ENCODE assay signal across 8 cellular contexts in the genomic region with DNA sequence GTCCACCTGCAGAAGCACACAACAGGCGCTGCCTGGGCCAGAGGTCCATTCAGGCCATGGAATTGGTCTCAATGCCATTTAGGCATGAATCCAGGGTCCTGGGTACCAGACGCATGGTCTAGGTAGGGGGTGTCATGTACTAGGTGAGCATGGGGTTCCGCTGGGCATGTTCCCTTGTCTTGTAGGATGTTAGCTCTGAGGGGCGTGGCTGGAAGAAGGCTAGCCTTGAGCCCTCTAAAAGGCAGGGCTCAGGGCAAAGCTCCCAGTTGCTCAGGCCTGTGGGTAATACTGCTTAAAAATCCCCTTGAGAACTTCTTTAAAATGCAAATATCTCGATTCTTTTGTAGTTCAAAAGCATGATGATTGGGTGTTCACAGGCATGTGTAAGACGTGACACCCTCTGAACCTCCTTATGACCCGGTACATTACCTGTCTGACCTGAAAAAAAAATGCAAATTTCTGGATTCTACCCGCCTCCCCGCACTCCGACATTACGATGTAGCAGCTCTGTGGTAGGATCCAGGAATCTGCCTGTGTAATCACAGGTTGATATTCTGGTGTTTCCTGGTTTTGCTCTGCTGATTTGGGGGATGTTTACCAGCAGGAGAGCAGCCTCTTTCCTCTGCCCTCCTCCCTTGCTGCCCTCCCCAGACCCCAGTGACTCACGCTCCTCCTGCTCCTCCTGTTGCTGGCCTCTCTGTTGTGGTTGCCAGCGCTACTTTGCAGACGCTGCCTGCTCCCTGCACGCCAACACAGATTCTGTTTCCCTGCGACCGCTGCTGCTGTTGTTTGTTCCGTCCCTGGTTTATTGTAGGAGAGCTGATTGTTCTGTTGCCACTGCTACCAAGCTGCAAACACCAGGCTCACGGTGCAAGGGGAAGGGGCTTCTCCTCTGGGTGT. TPM values are rescaled to one million over a fixed set of nuclear protein-coding genes. Genes with fewer than 3 reads are reported as not detected.
DNase-seq lines count a peak whose midpoint lies in the region; ATAC-seq, FAIRE-seq and TF ChIP-seq lines count a peak whose summit lies in the region.

No MANE protein-coding gene starts in this region.

- intact Hi-C loops in Calu3 (cut with micrococcal nuclease; ENCODE audit: unreplicated experiment) = loop anchor here (5.0 to 10.0 kb wide), 5 partner anchors 50 to 235 kb away; no protein-coding TSS in a partner anchor

- ATAC-seq in GM19463 (IDR thresholded peaks at IDR 0.05; ENCODE audit: unreplicated experiment) (peak; percentile 75), HG03575 (IDR thresholded peaks at IDR 0.05; ENCODE audit: extremely low read depth, insufficient number of reproducible peaks, low FRiP score, unreplicated experiment) (peak; percentile 60), HG03097 (IDR thresholded peaks at IDR 0.05; ENCODE audit: low FRiP score, unreplicated experiment) (no peak)

- TF ChIP-seq CTCF in Calu3 (IDR thresholded peaks at IDR 0.05; ENCODE audit: unreplicated experiment) = no peak
- no peak for TF ChIP-seq CTCF in VCaP (conservative IDR thresholded peaks at IDR 0.05)
- no peak for TF ChIP-seq CTCF in bronchial epithelial cell (IDR thresholded peaks at IDR 0.05; ENCODE audit: insufficient read depth, low read length, severe bottlenecking)
- TF ChIP-seq CTCF in keratinocyte (optimal IDR thresholded peaks at IDR 0.05 in 1 of 3, IDR thresholded peaks at IDR 0.05 in 1 of 3, conservative IDR thresholded peaks at IDR 0.05 in 1 of 3; ENCODE audit: extremely low read depth in 1 of 3, insufficient read depth in 2 of 3, low read length in 3 of 3) = no peak

- CTCF ChIA-PET in Calu3 (lab: Charles Lee) = interaction anchor here (0.9 kb wide), 1 partner anchor 162 kb away, joined by 3 read pairs; the partner anchor contains the start of gene ZFAND5

- no peaks in the 10 kb centered on the region for H3K9me3 ChIP-seq in keratinocyte (ENCODE audit: control insufficient read depth, low read depth, low read length)

- peak overlapping the region; percentile 83 for H3K4me2 ChIP-seq in keratinocyte (ENCODE audit: control insufficient read depth, extremely low read depth, insufficient read depth, low read depth, low read length)

- peak overlapping the region; percentile 97 for H2AFZ ChIP-seq in keratinocyte (ENCODE audit: control insufficient read depth, low read length)

- no peaks in the 10 kb centered on the region for H3K79me2 ChIP-seq in keratinocyte (ENCODE audit: control insufficient read depth, insufficient read depth, low read length)

- H3K27ac Mint-ChIP-seq in Calu3 (ENCODE audit: unreplicated experiment) = peak overlapping the region; percentile 70

- peak overlapping the region; percentile 99 for H3K27ac ChIP-seq in VCaP
- H3K27ac ChIP-seq in keratinocyte (ENCODE audit: control insufficient read depth, insufficient read depth, low read length) = peak overlapping the region; percentile 65

- peak overlapping the region; percentile 72 for H3K9ac ChIP-seq in keratinocyte (ENCODE audit: control insufficient read depth, extremely low read depth, insufficient read depth, low read length)

- H3K36me3 ChIP-seq in bronchial epithelial cell (ENCODE audit: control insufficient read depth, insufficient read depth, low read length) (no peaks in the 10 kb centered on the region), keratinocyte (ENCODE audit: control insufficient read depth in 2 of 2, extremely low read depth in 1 of 2, insufficient read depth in 2 of 2, low read length in 2 of 2) (no peaks in the 10 kb centered on the region)

- peaks cover 27% of the 10 kb centered on the region for H3K4me1 ChIP-seq in keratinocyte (ENCODE audit: control insufficient read depth, extremely low read depth, insufficient read depth, low read length)

- H3K9me3 Mint-ChIP-seq in Calu3 (ENCODE audit: low read depth, unreplicated experiment) = no peaks in the 10 kb centered on the region

- no peaks in the 10 kb centered on the region for H4K20me1 ChIP-seq in keratinocyte (ENCODE audit: control insufficient read depth, extremely low read depth, insufficient read depth, low read length)

- FAIRE-seq in bronchial epithelial cell (lab: Jason Lieb, UNC) = no peak
- FAIRE-seq in keratinocyte (lab: Jason Lieb, UNC) = peak; percentile 77

- H3K27me3 ChIP-seq in bronchial epithelial cell (ENCODE audit: control insufficient read depth, insufficient read depth, low read length) (no peaks in the 10 kb centered on the region), keratinocyte (ENCODE audit: control insufficient read depth, extremely low read depth, insufficient read depth, low read length) (no peaks in the 10 kb centered on the region)

- BruUV-seq in Calu3 (replicated peaks; lab: Mats Ljungman, UMichigan) = no TSS peak

- dilution Hi-C loops in keratinocyte (cut with MboI; ENCODE audit: extremely low pct_ligation_motif_present, low sequenced_read_pairs) = no loop called here

- H3K27me3 Mint-ChIP-seq in Calu3 (ENCODE audit: unreplicated experiment) = no peaks in the 10 kb centered on the region

- H3K4me1 Mint-ChIP-seq in Calu3 (ENCODE audit: low read depth, unreplicated experiment) = peaks cover 27% of the 10 kb centered on the region

- H3K9me1 ChIP-seq in keratinocyte (ENCODE audit: control insufficient read depth, extremely low read depth, insufficient read depth, low read length) = no peaks in the 10 kb centered on the region

- H3K36me3 Mint-ChIP-seq in Calu3 (ENCODE audit: insufficient read depth, unreplicated experiment) = peaks cover 5% of the 10 kb centered on the region

- DNase-seq in Calu3 (peak; percentile 77), bronchial epithelial cell (ENCODE audit: low read depth) (peak; percentile 83), keratinocyte (ENCODE audit: low read depth, low spot score) (no peak)
- DNase-seq in stimulated activated CD4-positive, alpha-beta T cell treated with anti-CD3 and anti-CD28 coated beads, Interleukin-15, amount 100 ng/mL, for 1 hour (ENCODE audit: low read depth in 1 of 2, low spot score in 1 of 2) = peak; percentile 47 to 52

- H3K4me3 ChIP-seq in bronchial epithelial cell (ENCODE audit: low read depth, low read length) (no peak overlapping the region), keratinocyte (ENCODE audit: control insufficient read depth in 2 of 3, extremely low read depth in 1 of 3, insufficient read depth in 2 of 3, low read depth in 1 of 3, low read length in 3 of 3) (peak overlapping the region in 2 of 3 experiments; percentile 33 to 36)

- peak overlapping the region; percentile 49 for H3K4me3 Mint-ChIP-seq in Calu3 (ENCODE audit: low read depth, unreplicated experiment)

RNA-seq across cellular contexts. Expression of gene TMC1, which starts 5.7 kb away (rescaled TPM):
- total RNA-seq in Calu3 (2022) (not detected in 2 replicates), bronchial epithelial cell (1.0 TPM in 1 of 2 replicates, not detected in the other)
- polyA plus RNA-seq in keratinocyte = 0.05 to 0.24 TPM (median 0.12 TPM) in 3 replicates
- polyA plus RNA-seq in keratinocyte (2011; ENCODE audit: low read depth) = not detected
- polyA plus RNA-seq in keratinocyte (2011; cell fraction: cytosol; rRNA removed) = not detected in 2 replicates
- polyA plus RNA-seq in keratinocyte (2011; cell fraction: nucleus; rRNA removed) = 0.08 and 0.32 TPM in 2 replicates
- polyA plus RNA-seq in keratinocyte (2012; ENCODE audit: low replicate concordance) = not detected in 2 replicates
- polyA minus RNA-seq in keratinocyte = 1.3 TPM in 1 of 3 replicates, not detected in the others
- not detected for polyA minus RNA-seq in keratinocyte (2011; cell fraction: cytosol; rRNA and poly(A)+ RNA removed)
- not detected in 2 replicates for polyA minus RNA-seq in keratinocyte (2011; cell fraction: nucleus; rRNA and poly(A)+ RNA removed)
